ENCODE assay signal across 15 cellular contexts in genomic region chr20:15923030-15923776, GRCh38.
DNase-seq lines count a peak whose midpoint lies in the region; ATAC-seq and TF ChIP-seq lines count a peak whose summit lies in the region.
"Had no signal": no experiment of that assay in that cellular context is flagged by ENCODE, and none has a peak within 500 bp of the region (broad histone marks: within the 10 kb centered on the region; RNA-seq: fewer than 3 reads in every experiment).

No MANE protein-coding gene starts in this region.

- H3K4me1 Mint-ChIP-seq in WTC11, result no peaks in the 10 kb centered on the region; the same call in 1 of the 2 replicates

- CTCF ChIA-PET in WTC11 (lab: Charles Lee), result no interaction called here

- H3K9me3 Mint-ChIP-seq in WTC11, result peaks cover 9% of the 10 kb centered on the region

- no peak for TF ChIP-seq CTCF in GM12865 (IDR thresholded peaks at IDR 0.05; ENCODE audit: insufficient read depth, low read depth, low read length, missing control alignments)
- TF ChIP-seq CTCF in WTC11 (IDR thresholded peaks at IDR 0.05), result no peak

- H3K27me3 Mint-ChIP-seq in WTC11 (ENCODE audit: low read depth), result no peaks in the 10 kb centered on the region; the same call in 1 of the 2 replicates

- no peaks in the 10 kb centered on the region for H3K36me3 Mint-ChIP-seq in WTC11

- H3K4me3 ChIP-seq in GM12865 (ENCODE audit: low read depth, low read length), result no peak overlapping the region
- H3K4me3 ChIP-seq: GM23248 had no signal

- no peak overlapping the region for H3K27ac Mint-ChIP-seq in WTC11

- POLR2A ChIA-PET in WTC11 (lab: Charles Lee), result no interaction called here

- ATAC-seq in GM19467 (IDR thresholded peaks at IDR 0.05; ENCODE audit: unreplicated experiment) (peak; percentile 59), HG02973 (IDR thresholded peaks at IDR 0.05; ENCODE audit: unreplicated experiment) (peak; percentile 59), WTC11 (no peak)
- ATAC-seq: HepG2 had no signal

- H3K4me3 Mint-ChIP-seq in WTC11, result no peak overlapping the region

- DNase-seq in GM12865 (ENCODE audit: low read depth) (peak; percentile 71), MV-4-11 (lab: John Stamatoyannopoulos, UW) (peak; percentile 88), WTC11 (ENCODE audit: low spot score) (no peak), midbrain (lab: John Stamatoyannopoulos, UW) (no peak)
- no peak for DNase-seq in activated T-cell treated with anti-CD3 and anti-CD28 coated beads, Interleukin-2, amount 50 U/mL, for 1 hour
- DNase-seq in stimulated activated CD4-positive, alpha-beta T cell treated with anti-CD3 and anti-CD28 coated beads, Interleukin-2, amount 100 ng/mL, for 48 hours, result no peak
- DNase-seq: amygdala; GM23248; NCI-H2029 treated with DMSO at 0.1 percent for 48 hours; NK-92 treated with Interleukin-12 subunit alpha and Interleukin-12 subunit beta, amount 100 ng/mL, for 24 hours; stimulated activated naive CD4-positive, alpha-beta T cell; T1000 had no signal

TF ChIP-seq in WTC11, 78 proteins besides CTCF, POLR2A, EP300 and RAD21:
- TF ChIP-seq ETV6 (CRISPR knock-in tag; IDR thresholded peaks at IDR 0.05) (no peak), E2F5 (CRISPR knock-in tag; IDR thresholded peaks at IDR 0.05) (no peak), MXD4 (CRISPR knock-in tag; IDR thresholded peaks at IDR 0.05; ENCODE audit: borderline replicate concordance) (no peak), CBFB (CRISPR knock-in tag; IDR thresholded peaks at IDR 0.05; ENCODE audit: low read depth) (no peak), TEAD1 (CRISPR knock-in tag; IDR thresholded peaks at IDR 0.05) (no peak), ZBTB21 (CRISPR knock-in tag; IDR thresholded peaks at IDR 0.05; ENCODE audit: borderline replicate concordance) (no peak), NR1H2 (CRISPR knock-in tag; IDR thresholded peaks at IDR 0.05) (no peak), ERG (CRISPR knock-in tag; IDR thresholded peaks at IDR 0.05) (no peak)
TF ChIP-seq in WTC11: peak in this region for 0.

Comparison
In these comparisons a context has a peak if more than half of its experiments do, and no peak if none do; other contexts are left out.
1. DNase-seq: peak in GM12865 (single experiment) and MV-4-11 (single experiment); none in WTC11 (single experiment), activated T-cell treated with anti-CD3 and anti-CD28 coated beads, Interleukin-2, amount 50 U/mL, for 1 hour (single experiment), stimulated activated CD4-positive, alpha-beta T cell treated with anti-CD3 and anti-CD28 coated beads, Interleukin-2, amount 100 ng/mL, for 48 hours (0 of 2) and midbrain (single experiment).